In the genomic region with DNA sequence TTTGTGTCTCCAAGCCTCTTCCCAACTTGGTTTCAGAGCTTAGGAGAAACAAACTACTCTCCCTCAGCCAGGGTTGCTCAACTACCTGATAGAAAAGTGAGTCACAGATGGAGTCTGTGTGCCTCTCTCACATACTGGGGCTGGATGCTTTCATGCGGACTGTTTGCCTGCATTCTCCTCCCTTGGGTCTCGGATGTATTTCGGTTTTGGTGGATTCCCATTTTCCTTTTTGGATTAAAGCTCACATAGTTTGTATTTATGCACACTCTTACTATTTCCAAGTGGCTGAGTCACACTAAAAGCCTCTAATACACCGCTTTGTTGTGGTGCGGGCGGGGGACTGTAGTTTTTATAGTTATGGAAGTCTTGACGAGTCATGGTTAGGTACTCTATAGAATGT, we compare ENCODE assay signal across 1 cellular context.
TF ChIP-seq lines count a peak whose summit lies in the region.

No MANE protein-coding gene starts in this region.

TF ChIP-seq in IMR-90, 13 proteins besides CTCF, POLR2A, EP300 and RAD21 (continued from another document):
- TF ChIP-seq RFX5 (IDR thresholded peaks at IDR 0.05; ENCODE audit: low read depth, low read length) (no peak), SMC3 (IDR thresholded peaks at IDR 0.05; ENCODE audit: low read depth, low read length) (no peak)
- TF ChIP-seq, protein P1, sequence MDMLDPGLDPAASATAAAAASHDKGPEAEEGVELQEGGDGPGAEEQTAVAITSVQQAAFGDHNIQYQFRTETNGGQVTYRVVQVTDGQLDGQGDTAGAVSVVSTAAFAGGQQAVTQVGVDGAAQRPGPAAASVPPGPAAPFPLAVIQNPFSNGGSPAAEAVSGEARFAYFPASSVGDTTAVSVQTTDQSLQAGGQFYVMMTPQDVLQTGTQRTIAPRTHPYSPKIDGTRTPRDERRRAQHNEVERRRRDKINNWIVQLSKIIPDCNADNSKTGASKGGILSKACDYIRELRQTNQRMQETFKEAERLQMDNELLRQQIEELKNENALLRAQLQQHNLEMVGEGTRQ (IDR thresholded peaks at IDR 0.05; ENCODE audit: low read depth, low read length) = no peak
TF ChIP-seq in IMR-90: peak in this region for 1.
